ENCODE assay signal across 18 cellular contexts in genomic region chr20:58463231-58463630, GRCh38. TPM values are rescaled to one million over a fixed set of nuclear protein-coding genes. Genes with fewer than 3 reads are reported as not detected.
DNase-seq lines count a peak whose midpoint lies in the region; ATAC-seq and TF ChIP-seq lines count a peak whose summit lies in the region.
"Had no signal": no experiment of that assay in that cellular context is flagged by ENCODE, and none has a peak within 500 bp of the region (broad histone marks: within the 10 kb centered on the region; RNA-seq: fewer than 3 reads in every experiment).

No MANE protein-coding gene starts in this region.

- no peaks in the 10 kb centered on the region for H3K9me3 ChIP-seq in Caco-2
- H3K9me3 ChIP-seq: SJCRH30 had no signal

- intact Hi-C loops in Caco-2 (cut with micrococcal nuclease; ENCODE audit: unreplicated experiment): no loop called here

- no peak for ATAC-seq in WTC11
- no peak for ATAC-seq in HG03520 (IDR thresholded peaks at IDR 0.05; ENCODE audit: unreplicated experiment)
- ATAC-seq in HG02970 (IDR thresholded peaks at IDR 0.05; ENCODE audit: low FRiP score, unreplicated experiment): no peak
- ATAC-seq: Panc1 had no signal

- H3K27ac Mint-ChIP-seq in WTC11: peak overlapping the region; percentile 20; the same call in 1 of the 2 replicates
- H3K27ac Mint-ChIP-seq in Caco-2 (ENCODE audit: unreplicated experiment): no peak overlapping the region
- H3K27ac Mint-ChIP-seq: CD4-positive, alpha-beta T cell had no signal

- H3K36me3 ChIP-seq in Caco-2 (ENCODE audit: control insufficient read depth, insufficient read depth, low read length): no peaks in the 10 kb centered on the region
- H3K36me3 ChIP-seq: SJCRH30 had no signal

- no peaks in the 10 kb centered on the region for H3K27me3 ChIP-seq in Caco-2 (replicated peaks; ENCODE audit: control insufficient read depth, insufficient read depth, low read length)
- H3K27me3 ChIP-seq: BLaER1, SJCRH30 had no signal

- DNase-seq in Kasumi-1 (lab: John Stamatoyannopoulos, UW) (peak; percentile 10 to 11), WTC11 (ENCODE audit: low spot score) (no peak), fibroblast of villous mesenchyme (ENCODE audit: low read depth) (peak; percentile 42), Caco-2 (no peak), NCI-H226 (no peak)
- DNase-seq: CD4-positive, alpha-beta T cell; DMS153; MM.1S; NCI-H1105; NCI-H2029 treated with DMSO at 0.1 percent for 48 hours; NCI-H2171; NCI-H524 treated with DMSO at 0.1 percent for 48 hours; NCI-H82; SJCRH30 had no signal

- no peaks in the 10 kb centered on the region for H3K27me3 Mint-ChIP-seq in WTC11 (ENCODE audit: low read depth)
- no peaks in the 10 kb centered on the region for H3K27me3 Mint-ChIP-seq in Caco-2 (ENCODE audit: insufficient read depth, unreplicated experiment)

- H3K4me3 Mint-ChIP-seq in WTC11 (no peak overlapping the region), Caco-2 (ENCODE audit: unreplicated experiment) (no peak overlapping the region)
- H3K4me3 Mint-ChIP-seq: CD4-positive, alpha-beta T cell had no signal

- H3K4me1 Mint-ChIP-seq in WTC11 (peaks cover 8% of the 10 kb centered on the region), Caco-2 (ENCODE audit: low read depth, unreplicated experiment) (no peaks in the 10 kb centered on the region)

- H3K9me3 Mint-ChIP-seq in WTC11 (peaks cover 7% of the 10 kb centered on the region), Caco-2 (ENCODE audit: unreplicated experiment) (no peaks in the 10 kb centered on the region)
- H3K9me3 Mint-ChIP-seq: CD4-positive, alpha-beta T cell had no signal

- H3K36me3 Mint-ChIP-seq in WTC11: peaks cover 5% of the 10 kb centered on the region; the same call in 1 of the 2 replicates
- no peaks in the 10 kb centered on the region for H3K36me3 Mint-ChIP-seq in Caco-2 (ENCODE audit: insufficient read depth, unreplicated experiment)

- no peak for TF ChIP-seq CTCF in WTC11 (IDR thresholded peaks at IDR 0.05)
- TF ChIP-seq CTCF in fibroblast of villous mesenchyme (IDR thresholded peaks at IDR 0.05; ENCODE audit: insufficient read depth, low read depth, low read length): no peak
- no peak for TF ChIP-seq CTCF in Caco-2 (IDR thresholded peaks at IDR 0.05; ENCODE audit: insufficient read depth in 1 of 2, low read depth in 1 of 2, low read length in 1 of 2, severe bottlenecking in 1 of 2, unreplicated experiment in 1 of 2)

- CTCF ChIA-PET in WTC11 (lab: Charles Lee) (interaction anchor here (1.1 to 1.5 kb wide), 3 partner anchors 18 to 224 kb away, joined by 3 to 6 read pairs (median 4); partner anchors contain the start of gene STX16), Caco-2 (lab: Charles Lee) (interaction anchor here (0.7 to 1.2 kb wide), 3 partner anchors 109 to 1014 kb away, joined by 4 to 6 read pairs (median 4); no protein-coding TSS in a partner anchor)

- POLR2A ChIA-PET in WTC11 (lab: Charles Lee) (no interaction called here), Caco-2 (lab: Charles Lee) (interaction anchor here (0.6 kb wide), 2 partner anchors 9 to 67 kb away, joined by 3 to 9 read pairs; no protein-coding TSS in a partner anchor)

- H3K4me1 ChIP-seq in Caco-2: no peaks in the 10 kb centered on the region
- H3K4me1 ChIP-seq: SJCRH30 had no signal

- BruUV-seq in Caco-2 (replicated peaks; lab: Mats Ljungman, UMichigan): no TSS peak

- H3K4me3 ChIP-seq in fibroblast of villous mesenchyme (ENCODE audit: low read depth, low read length) (no peak overlapping the region), Caco-2 (ENCODE audit: low read depth, low read length) (no peak overlapping the region)
- H3K4me3 ChIP-seq: BLaER1, SJCRH30 had no signal

TF ChIP-seq in WTC11, 78 proteins besides CTCF, POLR2A, EP300 and RAD21 (continues in another document):
- TF ChIP-seq ZNF532 (CRISPR knock-in tag; IDR thresholded peaks at IDR 0.05; ENCODE audit: borderline replicate concordance): no peak
- TF ChIP-seq PRDM15 (CRISPR knock-in tag; IDR thresholded peaks at IDR 0.05): no peak
- TF ChIP-seq CBFB (CRISPR knock-in tag; IDR thresholded peaks at IDR 0.05; ENCODE audit: low read depth): no peak
- TF ChIP-seq, protein P1, sequence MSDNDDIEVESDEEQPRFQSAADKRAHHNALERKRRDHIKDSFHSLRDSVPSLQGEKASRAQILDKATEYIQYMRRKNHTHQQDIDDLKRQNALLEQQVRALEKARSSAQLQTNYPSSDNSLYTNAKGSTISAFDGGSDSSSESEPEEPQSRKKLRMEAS (CRISPR knock-in tag; IDR thresholded peaks at IDR 0.05): no peak
- TF ChIP-seq, protein P2, sequence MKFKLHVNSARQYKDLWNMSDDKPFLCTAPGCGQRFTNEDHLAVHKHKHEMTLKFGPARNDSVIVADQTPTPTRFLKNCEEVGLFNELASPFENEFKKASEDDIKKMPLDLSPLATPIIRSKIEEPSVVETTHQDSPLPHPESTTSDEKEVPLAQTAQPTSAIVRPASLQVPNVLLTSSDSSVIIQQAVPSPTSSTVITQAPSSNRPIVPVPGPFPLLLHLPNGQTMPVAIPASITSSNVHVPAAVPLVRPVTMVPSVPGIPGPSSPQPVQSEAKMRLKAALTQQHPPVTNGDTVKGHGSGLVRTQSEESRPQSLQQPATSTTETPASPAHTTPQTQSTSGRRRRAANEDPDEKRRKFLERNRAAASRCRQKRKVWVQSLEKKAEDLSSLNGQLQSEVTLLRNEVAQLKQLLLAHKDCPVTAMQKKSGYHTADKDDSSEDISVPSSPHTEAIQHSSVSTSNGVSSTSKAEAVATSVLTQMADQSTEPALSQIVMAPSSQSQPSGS (CRISPR knock-in tag; IDR thresholded peaks at IDR 0.05; ENCODE audit: borderline replicate concordance, low read depth): no peak
- TF ChIP-seq CREB1 (CRISPR knock-in tag; IDR thresholded peaks at IDR 0.05): no peak

RNA-seq across cellular contexts. Expression of gene APCDD1L, which starts 52.0 kb away (rescaled TPM):
- total RNA-seq in WTC11 (2021) (2.4 to 3.2 TPM (median 2.5 TPM) in 3 replicates), fibroblast of villous mesenchyme (0.86 and 2.9 TPM in 2 replicates), Caco-2 (2022) (not detected in 2 replicates)
- total RNA-seq: CD4-positive, alpha-beta T cell; SJCRH30 had no signal

Comparison
In these comparisons a context has a peak if more than half of its experiments do, and no peak if none do; other contexts are left out.
1. DNase-seq: peak in Kasumi-1 (2 of 2) and fibroblast of villous mesenchyme (single experiment); none in WTC11 (single experiment), Caco-2 (0 of 2) and NCI-H226 (single experiment).